Comparison of ENCODE assay signal across 2 cellular contexts in the genomic region with DNA sequence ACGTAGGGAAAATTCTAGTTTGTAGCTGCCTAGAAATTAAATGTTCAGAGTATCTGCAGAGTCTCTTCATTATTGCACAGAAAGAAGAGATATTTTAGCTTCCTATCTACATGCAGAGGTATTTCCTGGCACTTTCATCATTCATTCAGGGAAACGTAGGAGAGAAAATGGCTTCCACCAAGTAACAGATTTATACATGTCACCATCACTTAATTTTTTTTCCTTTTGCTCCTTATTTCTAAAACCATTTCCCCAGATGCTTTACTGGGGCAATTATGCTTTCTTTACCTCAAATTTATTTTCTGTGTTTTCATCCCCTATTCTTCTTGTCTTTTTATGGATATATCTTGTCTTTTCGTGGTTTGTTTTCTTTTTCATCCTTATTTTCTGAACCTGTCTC.
A peak's percentile ranks its signal among the peaks of the same experiment; 100 is the strongest.
TF ChIP-seq lines count a peak whose summit lies in the region.

No MANE protein-coding gene starts in this region.

TF ChIP-seq in GM23338, 12 proteins besides CTCF, POLR2A, EP300 and RAD21 (continues in another document):
- TF ChIP-seq EZH2 (IDR thresholded peaks at IDR 0.05; ENCODE audit: low read depth, unreplicated experiment) (no peak), STAT1 (IDR thresholded peaks at IDR 0.05; ENCODE audit: unreplicated experiment) (no peak), POLR2AphosphoS5 (IDR thresholded peaks at IDR 0.05; ENCODE audit: low read depth) (no peak), ZNF114 (CRISPR knock-in tag; IDR thresholded peaks at IDR 0.05) (no peak), CREB1 (CRISPR knock-in tag; IDR thresholded peaks at IDR 0.05; ENCODE audit: low read depth) (no peak), NANOG (IDR thresholded peaks at IDR 0.05; ENCODE audit: borderline replicate concordance) (no peak), EZH2phosphoT487 (IDR thresholded peaks at IDR 0.05; ENCODE audit: unreplicated experiment) (no peak)
- TF ChIP-seq, protein P1, sequence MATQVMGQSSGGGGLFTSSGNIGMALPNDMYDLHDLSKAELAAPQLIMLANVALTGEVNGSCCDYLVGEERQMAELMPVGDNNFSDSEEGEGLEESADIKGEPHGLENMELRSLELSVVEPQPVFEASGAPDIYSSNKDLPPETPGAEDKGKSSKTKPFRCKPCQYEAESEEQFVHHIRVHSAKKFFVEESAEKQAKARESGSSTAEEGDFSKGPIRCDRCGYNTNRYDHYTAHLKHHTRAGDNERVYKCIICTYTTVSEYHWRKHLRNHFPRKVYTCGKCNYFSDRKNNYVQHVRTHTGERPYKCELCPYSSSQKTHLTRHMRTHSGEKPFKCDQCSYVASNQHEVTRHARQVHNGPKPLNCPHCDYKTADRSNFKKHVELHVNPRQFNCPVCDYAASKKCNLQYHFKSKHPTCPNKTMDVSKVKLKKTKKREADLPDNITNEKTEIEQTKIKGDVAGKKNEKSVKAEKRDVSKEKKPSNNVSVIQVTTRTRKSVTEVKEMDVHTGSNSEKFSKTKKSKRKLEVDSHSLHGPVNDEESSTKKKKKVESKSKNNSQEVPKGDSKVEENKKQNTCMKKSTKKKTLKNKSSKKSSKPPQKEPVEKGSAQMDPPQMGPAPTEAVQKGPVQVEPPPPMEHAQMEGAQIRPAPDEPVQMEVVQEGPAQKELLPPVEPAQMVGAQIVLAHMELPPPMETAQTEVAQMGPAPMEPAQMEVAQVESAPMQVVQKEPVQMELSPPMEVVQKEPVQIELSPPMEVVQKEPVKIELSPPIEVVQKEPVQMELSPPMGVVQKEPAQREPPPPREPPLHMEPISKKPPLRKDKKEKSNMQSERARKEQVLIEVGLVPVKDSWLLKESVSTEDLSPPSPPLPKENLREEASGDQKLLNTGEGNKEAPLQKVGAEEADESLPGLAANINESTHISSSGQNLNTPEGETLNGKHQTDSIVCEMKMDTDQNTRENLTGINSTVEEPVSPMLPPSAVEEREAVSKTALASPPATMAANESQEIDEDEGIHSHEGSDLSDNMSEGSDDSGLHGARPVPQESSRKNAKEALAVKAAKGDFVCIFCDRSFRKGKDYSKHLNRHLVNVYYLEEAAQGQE (IDR thresholded peaks at IDR 0.05; ENCODE audit: unreplicated experiment): no peak
- TF ChIP-seq, protein P2, sequence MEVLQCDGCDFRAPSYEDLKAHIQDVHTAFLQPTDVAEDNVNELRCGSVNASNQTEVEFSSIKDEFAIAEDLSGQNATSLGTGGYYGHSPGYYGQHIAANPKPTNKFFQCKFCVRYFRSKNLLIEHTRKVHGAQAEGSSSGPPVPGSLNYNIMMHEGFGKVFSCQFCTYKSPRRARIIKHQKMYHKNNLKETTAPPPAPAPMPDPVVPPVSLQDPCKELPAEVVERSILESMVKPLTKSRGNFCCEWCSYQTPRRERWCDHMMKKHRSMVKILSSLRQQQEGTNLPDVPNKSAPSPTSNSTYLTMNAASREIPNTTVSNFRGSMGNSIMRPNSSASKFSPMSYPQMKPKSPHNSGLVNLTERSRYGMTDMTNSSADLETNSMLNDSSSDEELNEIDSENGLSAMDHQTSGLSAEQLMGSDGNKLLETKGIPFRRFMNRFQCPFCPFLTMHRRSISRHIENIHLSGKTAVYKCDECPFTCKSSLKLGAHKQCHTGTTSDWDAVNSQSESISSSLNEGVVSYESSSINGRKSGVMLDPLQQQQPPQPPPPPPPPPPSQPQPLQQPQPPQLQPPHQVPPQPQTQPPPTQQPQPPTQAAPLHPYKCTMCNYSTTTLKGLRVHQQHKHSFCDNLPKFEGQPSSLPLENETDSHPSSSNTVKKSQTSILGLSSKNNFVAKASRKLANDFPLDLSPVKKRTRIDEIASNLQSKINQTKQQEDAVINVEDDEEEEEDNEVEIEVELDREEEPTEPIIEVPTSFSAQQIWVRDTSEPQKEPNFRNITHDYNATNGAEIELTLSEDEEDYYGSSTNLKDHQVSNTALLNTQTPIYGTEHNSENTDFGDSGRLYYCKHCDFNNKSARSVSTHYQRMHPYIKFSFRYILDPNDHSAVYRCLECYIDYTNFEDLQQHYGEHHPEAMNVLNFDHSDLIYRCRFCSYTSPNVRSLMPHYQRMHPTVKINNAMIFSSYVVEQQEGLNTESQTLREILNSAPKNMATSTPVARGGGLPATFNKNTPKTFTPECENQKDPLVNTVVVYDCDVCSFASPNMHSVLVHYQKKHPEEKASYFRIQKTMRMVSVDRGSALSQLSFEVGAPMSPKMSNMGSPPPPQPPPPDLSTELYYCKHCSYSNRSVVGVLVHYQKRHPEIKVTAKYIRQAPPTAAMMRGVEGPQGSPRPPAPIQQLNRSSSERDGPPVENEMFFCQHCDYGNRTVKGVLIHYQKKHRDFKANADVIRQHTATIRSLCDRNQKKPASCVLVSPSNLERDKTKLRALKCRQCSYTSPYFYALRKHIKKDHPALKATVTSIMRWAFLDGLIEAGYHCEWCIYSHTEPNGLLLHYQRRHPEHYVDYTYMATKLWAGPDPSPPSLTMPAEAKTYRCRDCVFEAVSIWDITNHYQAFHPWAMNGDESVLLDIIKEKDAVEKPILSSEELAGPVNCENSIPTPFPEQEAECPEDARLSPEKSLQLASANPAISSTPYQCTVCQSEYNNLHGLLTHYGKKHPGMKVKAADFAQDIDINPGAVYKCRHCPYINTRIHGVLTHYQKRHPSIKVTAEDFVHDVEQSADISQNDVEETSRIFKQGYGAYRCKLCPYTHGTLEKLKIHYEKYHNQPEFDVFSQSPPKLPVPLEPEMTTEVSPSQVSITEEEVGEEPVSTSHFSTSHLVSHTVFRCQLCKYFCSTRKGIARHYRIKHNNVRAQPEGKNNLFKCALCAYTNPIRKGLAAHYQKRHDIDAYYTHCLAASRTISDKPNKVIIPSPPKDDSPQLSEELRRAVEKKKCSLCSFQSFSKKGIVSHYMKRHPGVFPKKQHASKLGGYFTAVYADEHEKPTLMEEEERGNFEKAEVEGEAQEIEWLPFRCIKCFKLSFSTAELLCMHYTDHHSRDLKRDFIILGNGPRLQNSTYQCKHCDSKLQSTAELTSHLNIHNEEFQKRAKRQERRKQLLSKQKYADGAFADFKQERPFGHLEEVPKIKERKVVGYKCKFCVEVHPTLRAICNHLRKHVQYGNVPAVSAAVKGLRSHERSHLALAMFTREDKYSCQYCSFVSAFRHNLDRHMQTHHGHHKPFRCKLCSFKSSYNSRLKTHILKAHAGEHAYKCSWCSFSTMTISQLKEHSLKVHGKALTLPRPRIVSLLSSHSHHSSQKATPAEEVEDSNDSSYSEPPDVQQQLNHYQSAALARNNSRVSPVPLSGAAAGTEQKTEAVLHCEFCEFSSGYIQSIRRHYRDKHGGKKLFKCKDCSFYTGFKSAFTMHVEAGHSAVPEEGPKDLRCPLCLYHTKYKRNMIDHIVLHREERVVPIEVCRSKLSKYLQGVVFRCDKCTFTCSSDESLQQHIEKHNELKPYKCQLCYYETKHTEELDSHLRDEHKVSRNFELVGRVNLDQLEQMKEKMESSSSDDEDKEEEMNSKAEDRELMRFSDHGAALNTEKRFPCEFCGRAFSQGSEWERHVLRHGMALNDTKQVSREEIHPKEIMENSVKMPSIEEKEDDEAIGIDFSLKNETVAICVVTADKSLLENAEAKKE (CRISPR knock-in tag; IDR thresholded peaks at IDR 0.05): no peak
- TF ChIP-seq, protein P3, sequence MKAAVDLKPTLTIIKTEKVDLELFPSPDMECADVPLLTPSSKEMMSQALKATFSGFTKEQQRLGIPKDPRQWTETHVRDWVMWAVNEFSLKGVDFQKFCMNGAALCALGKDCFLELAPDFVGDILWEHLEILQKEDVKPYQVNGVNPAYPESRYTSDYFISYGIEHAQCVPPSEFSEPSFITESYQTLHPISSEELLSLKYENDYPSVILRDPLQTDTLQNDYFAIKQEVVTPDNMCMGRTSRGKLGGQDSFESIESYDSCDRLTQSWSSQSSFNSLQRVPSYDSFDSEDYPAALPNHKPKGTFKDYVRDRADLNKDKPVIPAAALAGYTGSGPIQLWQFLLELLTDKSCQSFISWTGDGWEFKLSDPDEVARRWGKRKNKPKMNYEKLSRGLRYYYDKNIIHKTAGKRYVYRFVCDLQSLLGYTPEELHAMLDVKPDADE (IDR thresholded peaks at IDR 0.05): no peak

TF ChIP-seq in K562, 482 proteins besides CTCF, POLR2A, EP300 and RAD21:
- TF ChIP-seq ZNF766 (CRISPR knock-in tag; conservative IDR thresholded peaks at IDR 0.05) (peak; percentile 39; the same call in 1 of the 2 replicates), ZNF589 (CRISPR knock-in tag; IDR thresholded peaks at IDR 0.05; ENCODE audit: low read depth) (peak; percentile 48; the same call in 1 of the 2 replicates), ZNF584 (CRISPR knock-in tag; IDR thresholded peaks at IDR 0.05; ENCODE audit: low read depth) (peak; percentile 68), SMAD4 (CRISPR knock-in tag; conservative IDR thresholded peaks at IDR 0.05) (peak; percentile 44; the same call in 1 of the 2 replicates), CEBPG (CRISPR knock-in tag; IDR thresholded peaks at IDR 0.05) (no peak), CEBPG (tag; conservative IDR thresholded peaks at IDR 0.05 in 1 of 2, IDR thresholded peaks at IDR 0.05 in 1 of 2) (0 out of 4 replicates have a peak, but pooled peaks of 1 of the 2 experiments have one; percentile 38), SMAD1 (IDR thresholded peaks at IDR 0.05; ENCODE audit: low read depth, low read length, partially characterized antibody) (no peak), ARID2 (IDR thresholded peaks at IDR 0.05) (no peak), ELF4 (CRISPR knock-in tag; IDR thresholded peaks at IDR 0.05) (no peak), ZNF175 (CRISPR knock-in tag; IDR thresholded peaks at IDR 0.05; ENCODE audit: low read depth) (0 out of 2 replicates have a peak, but pooled peaks have one; percentile 52), NR2C1 (IDR thresholded peaks at IDR 0.05) (no peak), NR2C1 (tag; IDR thresholded peaks at IDR 0.05) (0 out of 2 replicates have a peak, but pooled peaks have one; percentile 21), CXXC5 (CRISPR knock-in tag; IDR thresholded peaks at IDR 0.05) (0 out of 2 replicates have a peak, but pooled peaks have one; percentile 29)
TF ChIP-seq in K562: peak in this region for 8.
